Comparison of ENCODE assay signal across 8 cellular contexts in genomic region chr1:15617874-15618684, GRCh38. TPM values are rescaled to one million over a fixed set of nuclear protein-coding genes. Genes with fewer than 3 reads are reported as not detected.
A peak's percentile ranks its signal among the peaks of the same experiment; 100 is the strongest.
DNase-seq lines count a peak whose midpoint lies in the region; ATAC-seq and TF ChIP-seq lines count a peak whose summit lies in the region.

No MANE protein-coding gene starts in this region.

- H3K4me1 Mint-ChIP-seq in CD8-positive, alpha-beta T cell (ENCODE audit: low read depth): peaks cover 53% of the 10 kb centered on the region

- peak; percentile 6 for ATAC-seq in CD8-positive, alpha-beta T cell
- peak; percentile 34 for ATAC-seq in GM19397 (IDR thresholded peaks at IDR 0.05; ENCODE audit: unreplicated experiment)
- peak; percentile 32 for ATAC-seq in HG03520 (IDR thresholded peaks at IDR 0.05; ENCODE audit: unreplicated experiment)
- peak; percentile 13 for ATAC-seq in body of pancreas

- no peak for TF ChIP-seq POLR2A in Peyer's patch (IDR thresholded peaks at IDR 0.05)
- TF ChIP-seq POLR2A in body of pancreas (IDR thresholded peaks at IDR 0.05): no peak

- POLR2A ChIA-PET in CD8-positive, alpha-beta T cell (lab: Charles Lee): interaction anchor here (0.6 to 1.7 kb wide), 5 partner anchors 14 to 93 kb away, joined by 3 to 11 read pairs (median 4); partner anchors contain the start of gene DNAJC16

- H3K36me3 Mint-ChIP-seq in CD8-positive, alpha-beta T cell: peaks cover 23% of the 10 kb centered on the region

- H3K27me3 ChIP-seq in CD8-positive, alpha-beta T cell (ENCODE audit: insufficient read depth, low read length): no peaks in the 10 kb centered on the region
- H3K27me3 ChIP-seq in Peyer's patch (no peaks in the 10 kb centered on the region), body of pancreas (no peaks in the 10 kb centered on the region)

- no peak for TF ChIP-seq CTCF in CD8-positive, alpha-beta T cell (IDR thresholded peaks at IDR 0.05)
- TF ChIP-seq CTCF in Peyer's patch (IDR thresholded peaks at IDR 0.05): no peak
- no peak for TF ChIP-seq CTCF in body of pancreas (IDR thresholded peaks at IDR 0.05)

- H3K4me3 Mint-ChIP-seq in CD8-positive, alpha-beta T cell: peak overlapping the region; percentile 94

- H3K27ac Mint-ChIP-seq in CD8-positive, alpha-beta T cell: peak overlapping the region; percentile 94

- CTCF ChIA-PET in CD8-positive, alpha-beta T cell (lab: Charles Lee): interaction anchor here (1.1 to 1.5 kb wide), 2 partner anchors 23 to 123 kb away, joined by 3 read pairs; no protein-coding TSS in a partner anchor

- DNase-seq in CD8-positive, alpha-beta T cell: peak in 5 of 7 experiments; percentile 27 to 62 (median 45)
- DNase-seq in Peyer's patch (peak; percentile 39 to 70 (median 59)), body of pancreas (peak in 3 of 4 donors; percentile 39 to 45 (median 44)), iris pigment epithelial cell (ENCODE audit: low read depth) (peak; percentile 28), SHP77 (lab: John Stamatoyannopoulos, UW) (no peak)
- peak in 2 of 3 donors; percentile 7 to 12 for DNase-seq in stimulated activated CD4-positive, alpha-beta T cell treated with anti-CD3 and anti-CD28 coated beads, Interleukin-12 subunit alpha, Interleukin-12 subunit beta, amount 100 ng/mL, for 48 hours (ENCODE audit: low read depth in 2 of 3, low spot score in 1 of 3)

- H3K4me1 ChIP-seq in CD8-positive, alpha-beta T cell (ENCODE audit: insufficient read depth, low read length): peaks cover 51% of the 10 kb centered on the region
- peaks cover 0 to 44% (median 11%) of the 10 kb centered on the region in 4 donors for H3K4me1 ChIP-seq in Peyer's patch
- peaks cover 56% of the 10 kb centered on the region for H3K4me1 ChIP-seq in body of pancreas

- intact Hi-C loops in CD8-positive, alpha-beta T cell (cut with DNase I, micrococcal nuclease): loop anchor here (1.0 to 10.0 kb wide), 11 partner anchors 15 to 1817 kb away; partner anchors contain the start of genes DNAJC16 (in 2 of the 2), CPLANE2 (in 1 of the 2), PLEKHM2 (in 1 of the 2) and RCC2 (in 1 of the 2)
- intact Hi-C loops in body of pancreas (cut with DNase I): no loop called here

- H3K9me3 Mint-ChIP-seq in CD8-positive, alpha-beta T cell: no peaks in the 10 kb centered on the region

- WGBS in body of pancreas, 2 donors: 0% methylated on average over 14 to 18 of the region's 18 CpGs

- no peaks in the 10 kb centered on the region for H3K36me3 ChIP-seq in CD8-positive, alpha-beta T cell (ENCODE audit: insufficient read depth, low read length)
- H3K36me3 ChIP-seq in Peyer's patch (no peaks in the 10 kb centered on the region), body of pancreas (replicated peaks in 1 of 2; ENCODE audit: insufficient read depth in 1 of 2, low read depth in 2 of 2) (no peaks in the 10 kb centered on the region)

- no peaks in the 10 kb centered on the region for H3K9me3 ChIP-seq in CD8-positive, alpha-beta T cell (ENCODE audit: low read length)
- no peaks in the 10 kb centered on the region for H3K9me3 ChIP-seq in Peyer's patch
- no peaks in the 10 kb centered on the region for H3K9me3 ChIP-seq in body of pancreas

- no peaks in the 10 kb centered on the region for H3K27me3 Mint-ChIP-seq in CD8-positive, alpha-beta T cell (ENCODE audit: low read depth)

- H3K27ac ChIP-seq in CD8-positive, alpha-beta T cell (ENCODE audit: low read depth, low read length): peak overlapping the region; percentile 73
- peak overlapping the region; percentile 90 to 98 (median 97) for H3K27ac ChIP-seq in Peyer's patch
- H3K27ac ChIP-seq in body of pancreas: peak overlapping the region; percentile 94 to 100 (median 97)

- H3K4me3 ChIP-seq in CD8-positive, alpha-beta T cell (ENCODE audit: low read depth, low read length): peak overlapping the region; percentile 89
- H3K4me3 ChIP-seq in Peyer's patch (peak overlapping the region; percentile 86 to 93 (median 92)), body of pancreas (peak overlapping the region; percentile 64 to 80)

RNA-seq across cellular contexts. Expression of gene DDI2, which starts 0.8 kb away (rescaled TPM):
- 10 to 100 TPM; 34.7 to 37.7 TPM for total RNA-seq in CD8-positive, alpha-beta T cell
- total RNA-seq in Peyer's patch: 10 to 100 TPM; 56.0 to 97.1 (median 68.5) TPM
- 10 to 100 TPM; 18.8 to 30.1 TPM for total RNA-seq in body of pancreas

RNA-seq across cellular contexts. Expression of gene AGMAT, which starts 33.2 kb away (rescaled TPM):
- total RNA-seq in CD8-positive, alpha-beta T cell: 1 to 10 TPM; 2.3 to 2.4 TPM
- total RNA-seq in Peyer's patch (10 to 100 TPM; 15.7 to 45.4 (median 39.6) TPM), body of pancreas (under 1 TPM; 0.33 to 0.52 TPM)

Comparison
In these comparisons a context has a peak if more than half of its experiments do, and no peak if none do; other contexts are left out.
1. DNase-seq: peak in CD8-positive, alpha-beta T cell (5 of 7), Peyer's patch (3 of 3), body of pancreas (3 of 4), iris pigment epithelial cell (single experiment) and stimulated activated CD4-positive, alpha-beta T cell treated with anti-CD3 and anti-CD28 coated beads, Interleukin-12 subunit alpha, Interleukin-12 subunit beta, amount 100 ng/mL, for 48 hours (2 of 3); none in SHP77 (0 of 2).
2. RNA of gene AGMAT, which starts 33.2 kb away (total RNA-seq): 15.7 to 45.4 TPM in Peyer's patch; 2.3 to 2.4 TPM in CD8-positive, alpha-beta T cell and 0.33 to 0.52 TPM in body of pancreas; every median in the first group is over 4 times any median in the second.
3. Peak in every context shown above with its lines, with median percentiles within 50 percentile points of each other: ATAC-seq, H3K27ac ChIP-seq and H3K4me3 ChIP-seq.